ENCODE assay signal across 8 cellular contexts in genomic region chr3:71210257-71211002, GRCh38.
DNase-seq lines count a peak whose midpoint lies in the region; ATAC-seq and TF ChIP-seq lines count a peak whose summit lies in the region.
"Had no signal": no experiment of that assay in that cellular context is flagged by ENCODE, and none has a peak within 500 bp of the region (broad histone marks: within the 10 kb centered on the region; RNA-seq: fewer than 3 reads in every experiment).

No MANE protein-coding gene starts in this region.

- no peak overlapping the region for H3K27ac ChIP-seq in HL-60 (replicated peaks)

- DNase-seq in HL-60 (ENCODE audit: low read depth in 1 of 2, low spot score in 1 of 2): peak; percentile 51 to 88
- peak; percentile 95 for DNase-seq in amniotic epithelial cell (ENCODE audit: low read depth)
- DNase-seq in left kidney (ENCODE audit: low read depth, low spot score): peak; percentile 28
- DNase-seq in stromal cell of bone marrow (ENCODE audit: low read depth): peak; percentile 61
- DNase-seq in NCI-H82 (lab: John Stamatoyannopoulos, UW): no peak
- DNase-seq: NCI-H1092 had no signal

- ATAC-seq in HG03159 (IDR thresholded peaks at IDR 0.05; ENCODE audit: unreplicated experiment) (no peak), HG03571 (IDR thresholded peaks at IDR 0.05; ENCODE audit: unreplicated experiment) (no peak)

- TF ChIP-seq CTCF in HL-60 (IDR thresholded peaks at IDR 0.05; ENCODE audit: insufficient read depth, low read length): no peak

- H3K4me3 ChIP-seq in HL-60 (replicated peaks; ENCODE audit: insufficient read depth, low read length): no peak overlapping the region

- H3K27me3 ChIP-seq in HL-60 (ENCODE audit: insufficient read depth, poor library complexity, severe bottlenecking): no peaks in the 10 kb centered on the region
